Comparison of ENCODE assay signal across 1 cellular context in genomic region chr22:30470655-30471054, GRCh38.
TF ChIP-seq lines count a peak whose summit lies in the region.

No MANE protein-coding gene starts in this region.

TF ChIP-seq in HEK293, 187 proteins besides CTCF, POLR2A, EP300 and RAD21:
- TF ChIP-seq ZFHX2 (tag by site-specific recombination; conservative IDR thresholded peaks at IDR 0.05) = peak; percentile 37; the same call in 1 of the 2 replicates
- TF ChIP-seq ZBTB6 (tag by site-specific recombination; IDR thresholded peaks at IDR 0.05) = no peak
- peak; percentile 81 for TF ChIP-seq ZBTB17 (tag by site-specific recombination; IDR thresholded peaks at IDR 0.05)
- peak; percentile 87 for TF ChIP-seq ZNF366 (tag by site-specific recombination; conservative IDR thresholded peaks at IDR 0.05)
- peak; percentile 67 for TF ChIP-seq EGR2 (tag by site-specific recombination; IDR thresholded peaks at IDR 0.05; ENCODE audit: low read depth)
- no peak for TF ChIP-seq TRIM28 (IDR thresholded peaks at IDR 0.05; ENCODE audit: borderline replicate concordance, low read length)
